Comparison of ENCODE assay signal across 8 cellular contexts in genomic region chr6:119312875-119313338, GRCh38. TPM values are rescaled to one million over a fixed set of nuclear protein-coding genes. Genes with fewer than 3 reads are reported as not detected.
DNase-seq lines count a peak whose midpoint lies in the region; ATAC-seq and TF ChIP-seq lines count a peak whose summit lies in the region.

No MANE protein-coding gene starts in this region.

- peak overlapping the region; percentile 84 for H3K27ac Mint-ChIP-seq in activated naive CD8-positive, alpha-beta T cell treated with anti-CD3 and anti-CD28 coated beads, Interleukin-2, amount 50 U/mL, for 24 hours
- no peak overlapping the region for H3K27ac Mint-ChIP-seq in GM23338

- H3K27ac ChIP-seq in upper lobe of left lung (peak overlapping the region; percentile 1 to 73 (median 32)), GM23338 (ENCODE audit: low read depth) (no peak overlapping the region), WERI-Rb-1 (no peak overlapping the region)

- H3K4me1 ChIP-seq in upper lobe of left lung: peaks cover 39 to 58% (median 55%) of the 10 kb centered on the region in 4 donors
- H3K4me1 ChIP-seq in GM23338 (ENCODE audit: insufficient read depth): no peaks in the 10 kb centered on the region

- DNase-seq in Right ventricle myocardium inferior (ENCODE audit: missing footprints): no peak
- no peak for DNase-seq in cardiac septum (ENCODE audit: low spot score)
- peak; percentile 29 for DNase-seq in activated naive CD8-positive, alpha-beta T cell treated with anti-CD3 and anti-CD28 coated beads, Interleukin-2, amount 50 U/mL, for 24 hours
- no peak for DNase-seq in upper lobe of left lung
- no peak for DNase-seq in GM23338 (ENCODE audit: low spot score)
- no peak for DNase-seq in GOT3 (lab: John Stamatoyannopoulos, UW)
- no peak for DNase-seq in WERI-Rb-1

- ATAC-seq in Right ventricle myocardium inferior: peak; percentile 23
- ATAC-seq in HG03439 (IDR thresholded peaks at IDR 0.05; ENCODE audit: unreplicated experiment): peak; percentile 36
- ATAC-seq in activated naive CD8-positive, alpha-beta T cell treated with anti-CD3 and anti-CD28 coated beads, Interleukin-2, amount 50 U/mL, for 24 hours: peak; percentile 69
- peak; percentile 48 to 57 for ATAC-seq in upper lobe of left lung (ENCODE audit: low FRiP score in 2 of 2)
- ATAC-seq in GM23338: no peak

- H3K27me3 ChIP-seq in upper lobe of left lung (no peaks in the 10 kb centered on the region), GM23338 (ENCODE audit: insufficient read depth) (no peaks in the 10 kb centered on the region), WERI-Rb-1 (ENCODE audit: insufficient read depth, low read depth, severe bottlenecking) (no peaks in the 10 kb centered on the region)

- no peak overlapping the region for H3K4me3 ChIP-seq in upper lobe of left lung
- H3K4me3 ChIP-seq in GM23338: no peak overlapping the region
- no peak overlapping the region for H3K4me3 ChIP-seq in WERI-Rb-1 (ENCODE audit: low read depth, low read length)

- peak in 2 of 4 donors; percentile 77 to 88 for TF ChIP-seq EP300 in upper lobe of left lung (IDR thresholded peaks at IDR 0.05)

- 46 to 60% methylated on average over 4 of the region's 4 CpGs for WGBS in upper lobe of left lung, 2 donors

- no peaks in the 10 kb centered on the region for H4K20me1 ChIP-seq in GM23338 (replicated peaks; ENCODE audit: insufficient read depth)

- peaks cover 2% of the 10 kb centered on the region for H3K36me3 Mint-ChIP-seq in activated naive CD8-positive, alpha-beta T cell treated with anti-CD3 and anti-CD28 coated beads, Interleukin-2, amount 50 U/mL, for 24 hours (ENCODE audit: low read depth)
- no peaks in the 10 kb centered on the region for H3K36me3 Mint-ChIP-seq in GM23338 (ENCODE audit: low read depth)

- no peak overlapping the region for H3K4me2 ChIP-seq in GM23338

- no peaks in the 10 kb centered on the region for H3F3A ChIP-seq in GM23338 (replicated peaks; ENCODE audit: low read depth)

- H3K9me3 Mint-ChIP-seq in activated naive CD8-positive, alpha-beta T cell treated with anti-CD3 and anti-CD28 coated beads, Interleukin-2, amount 50 U/mL, for 24 hours: no peaks in the 10 kb centered on the region
- H3K9me3 Mint-ChIP-seq in GM23338: no peaks in the 10 kb centered on the region

- H3K4me1 Mint-ChIP-seq in activated naive CD8-positive, alpha-beta T cell treated with anti-CD3 and anti-CD28 coated beads, Interleukin-2, amount 50 U/mL, for 24 hours: peaks cover 71% of the 10 kb centered on the region
- peaks cover 12% of the 10 kb centered on the region for H3K4me1 Mint-ChIP-seq in GM23338

- H2AFZ ChIP-seq in GM23338: no peak overlapping the region

- H3K9me3 ChIP-seq in upper lobe of left lung (no peaks in the 10 kb centered on the region), WERI-Rb-1 (ENCODE audit: severe bottlenecking) (no peaks in the 10 kb centered on the region)

- H3K36me3 ChIP-seq in upper lobe of left lung: no peaks in the 10 kb centered on the region
- H3K36me3 ChIP-seq in GM23338 (ENCODE audit: insufficient read depth): no peaks in the 10 kb centered on the region
- H3K36me3 ChIP-seq in WERI-Rb-1: no peaks in the 10 kb centered on the region

- H3K27me3 Mint-ChIP-seq in activated naive CD8-positive, alpha-beta T cell treated with anti-CD3 and anti-CD28 coated beads, Interleukin-2, amount 50 U/mL, for 24 hours: no peaks in the 10 kb centered on the region
- no peaks in the 10 kb centered on the region for H3K27me3 Mint-ChIP-seq in GM23338 (ENCODE audit: insufficient read depth, low read depth, poor library complexity)

- H3K9me2 ChIP-seq in GM23338 (ENCODE audit: insufficient read depth): no peaks in the 10 kb centered on the region

- peak overlapping the region; percentile 52 for H3K4me3 Mint-ChIP-seq in activated naive CD8-positive, alpha-beta T cell treated with anti-CD3 and anti-CD28 coated beads, Interleukin-2, amount 50 U/mL, for 24 hours
- no peak overlapping the region for H3K4me3 Mint-ChIP-seq in GM23338

- no peak for TF ChIP-seq POLR2A in upper lobe of left lung (IDR thresholded peaks at IDR 0.05)

- H3K79me2 ChIP-seq in GM23338 (replicated peaks; ENCODE audit: insufficient read depth): no peaks in the 10 kb centered on the region

- intact Hi-C loops in Right ventricle myocardium inferior (cut with DNase I) (no loop called here), cardiac septum (cut with DNase I) (loop anchor here (2.0 to 5.0 kb wide), 2 partner anchors 22 to 814 kb away; no protein-coding TSS in a partner anchor)

- TF ChIP-seq CTCF in upper lobe of left lung (IDR thresholded peaks at IDR 0.05) (no peak), GM23338 (conservative IDR thresholded peaks at IDR 0.05; ENCODE audit: low read depth in 2 of 2) (no peak), WERI-Rb-1 (IDR thresholded peaks at IDR 0.05; ENCODE audit: low read depth, low read length) (no peak)

TF ChIP-seq in GM23338, 12 proteins besides CTCF, POLR2A, EP300 and RAD21 (continues in another document):
- TF ChIP-seq NANOG (IDR thresholded peaks at IDR 0.05; ENCODE audit: borderline replicate concordance) (no peak), JUNB (IDR thresholded peaks at IDR 0.05; ENCODE audit: unreplicated experiment) (no peak), ZNF114 (CRISPR knock-in tag; IDR thresholded peaks at IDR 0.05) (no peak), EZH2phosphoT487 (IDR thresholded peaks at IDR 0.05; ENCODE audit: unreplicated experiment) (no peak), STAT1 (IDR thresholded peaks at IDR 0.05; ENCODE audit: unreplicated experiment) (no peak), ZNF331 (CRISPR knock-in tag; IDR thresholded peaks at IDR 0.05; ENCODE audit: low read depth) (no peak), CREB1 (CRISPR knock-in tag; IDR thresholded peaks at IDR 0.05; ENCODE audit: low read depth) (no peak)
- TF ChIP-seq, protein P1, sequence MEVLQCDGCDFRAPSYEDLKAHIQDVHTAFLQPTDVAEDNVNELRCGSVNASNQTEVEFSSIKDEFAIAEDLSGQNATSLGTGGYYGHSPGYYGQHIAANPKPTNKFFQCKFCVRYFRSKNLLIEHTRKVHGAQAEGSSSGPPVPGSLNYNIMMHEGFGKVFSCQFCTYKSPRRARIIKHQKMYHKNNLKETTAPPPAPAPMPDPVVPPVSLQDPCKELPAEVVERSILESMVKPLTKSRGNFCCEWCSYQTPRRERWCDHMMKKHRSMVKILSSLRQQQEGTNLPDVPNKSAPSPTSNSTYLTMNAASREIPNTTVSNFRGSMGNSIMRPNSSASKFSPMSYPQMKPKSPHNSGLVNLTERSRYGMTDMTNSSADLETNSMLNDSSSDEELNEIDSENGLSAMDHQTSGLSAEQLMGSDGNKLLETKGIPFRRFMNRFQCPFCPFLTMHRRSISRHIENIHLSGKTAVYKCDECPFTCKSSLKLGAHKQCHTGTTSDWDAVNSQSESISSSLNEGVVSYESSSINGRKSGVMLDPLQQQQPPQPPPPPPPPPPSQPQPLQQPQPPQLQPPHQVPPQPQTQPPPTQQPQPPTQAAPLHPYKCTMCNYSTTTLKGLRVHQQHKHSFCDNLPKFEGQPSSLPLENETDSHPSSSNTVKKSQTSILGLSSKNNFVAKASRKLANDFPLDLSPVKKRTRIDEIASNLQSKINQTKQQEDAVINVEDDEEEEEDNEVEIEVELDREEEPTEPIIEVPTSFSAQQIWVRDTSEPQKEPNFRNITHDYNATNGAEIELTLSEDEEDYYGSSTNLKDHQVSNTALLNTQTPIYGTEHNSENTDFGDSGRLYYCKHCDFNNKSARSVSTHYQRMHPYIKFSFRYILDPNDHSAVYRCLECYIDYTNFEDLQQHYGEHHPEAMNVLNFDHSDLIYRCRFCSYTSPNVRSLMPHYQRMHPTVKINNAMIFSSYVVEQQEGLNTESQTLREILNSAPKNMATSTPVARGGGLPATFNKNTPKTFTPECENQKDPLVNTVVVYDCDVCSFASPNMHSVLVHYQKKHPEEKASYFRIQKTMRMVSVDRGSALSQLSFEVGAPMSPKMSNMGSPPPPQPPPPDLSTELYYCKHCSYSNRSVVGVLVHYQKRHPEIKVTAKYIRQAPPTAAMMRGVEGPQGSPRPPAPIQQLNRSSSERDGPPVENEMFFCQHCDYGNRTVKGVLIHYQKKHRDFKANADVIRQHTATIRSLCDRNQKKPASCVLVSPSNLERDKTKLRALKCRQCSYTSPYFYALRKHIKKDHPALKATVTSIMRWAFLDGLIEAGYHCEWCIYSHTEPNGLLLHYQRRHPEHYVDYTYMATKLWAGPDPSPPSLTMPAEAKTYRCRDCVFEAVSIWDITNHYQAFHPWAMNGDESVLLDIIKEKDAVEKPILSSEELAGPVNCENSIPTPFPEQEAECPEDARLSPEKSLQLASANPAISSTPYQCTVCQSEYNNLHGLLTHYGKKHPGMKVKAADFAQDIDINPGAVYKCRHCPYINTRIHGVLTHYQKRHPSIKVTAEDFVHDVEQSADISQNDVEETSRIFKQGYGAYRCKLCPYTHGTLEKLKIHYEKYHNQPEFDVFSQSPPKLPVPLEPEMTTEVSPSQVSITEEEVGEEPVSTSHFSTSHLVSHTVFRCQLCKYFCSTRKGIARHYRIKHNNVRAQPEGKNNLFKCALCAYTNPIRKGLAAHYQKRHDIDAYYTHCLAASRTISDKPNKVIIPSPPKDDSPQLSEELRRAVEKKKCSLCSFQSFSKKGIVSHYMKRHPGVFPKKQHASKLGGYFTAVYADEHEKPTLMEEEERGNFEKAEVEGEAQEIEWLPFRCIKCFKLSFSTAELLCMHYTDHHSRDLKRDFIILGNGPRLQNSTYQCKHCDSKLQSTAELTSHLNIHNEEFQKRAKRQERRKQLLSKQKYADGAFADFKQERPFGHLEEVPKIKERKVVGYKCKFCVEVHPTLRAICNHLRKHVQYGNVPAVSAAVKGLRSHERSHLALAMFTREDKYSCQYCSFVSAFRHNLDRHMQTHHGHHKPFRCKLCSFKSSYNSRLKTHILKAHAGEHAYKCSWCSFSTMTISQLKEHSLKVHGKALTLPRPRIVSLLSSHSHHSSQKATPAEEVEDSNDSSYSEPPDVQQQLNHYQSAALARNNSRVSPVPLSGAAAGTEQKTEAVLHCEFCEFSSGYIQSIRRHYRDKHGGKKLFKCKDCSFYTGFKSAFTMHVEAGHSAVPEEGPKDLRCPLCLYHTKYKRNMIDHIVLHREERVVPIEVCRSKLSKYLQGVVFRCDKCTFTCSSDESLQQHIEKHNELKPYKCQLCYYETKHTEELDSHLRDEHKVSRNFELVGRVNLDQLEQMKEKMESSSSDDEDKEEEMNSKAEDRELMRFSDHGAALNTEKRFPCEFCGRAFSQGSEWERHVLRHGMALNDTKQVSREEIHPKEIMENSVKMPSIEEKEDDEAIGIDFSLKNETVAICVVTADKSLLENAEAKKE (CRISPR knock-in tag; IDR thresholded peaks at IDR 0.05): no peak

RNA-seq across cellular contexts. Expression of gene MAN1A1, which starts 36.7 kb away (rescaled TPM):
- 22.4 TPM for total RNA-seq in Right ventricle myocardium inferior
- 15.0 TPM for total RNA-seq in cardiac septum
- total RNA-seq in upper lobe of left lung: 10 to 100 TPM; 61.8 to 98.6 (median 79.1) TPM
- 7.0 and 8.7 TPM in 2 replicates for total RNA-seq in GM23338 (2014; rRNA removed; shearing (Covaris generic))
- polyA plus RNA-seq in GM23338 (2016; fragmentation: Nextera tagmentation; extraction: Ambion mirVana): 1.9 and 2.0 TPM in 2 replicates

Comparison
In these comparisons a context has a peak if more than half of its experiments do, and no peak if none do; other contexts are left out.
1. H3K27ac ChIP-seq: peak in upper lobe of left lung (4 of 4); none in GM23338 (single experiment) and WERI-Rb-1 (single experiment).